ENCODE assay signal across 1 cellular context in the genomic region with DNA sequence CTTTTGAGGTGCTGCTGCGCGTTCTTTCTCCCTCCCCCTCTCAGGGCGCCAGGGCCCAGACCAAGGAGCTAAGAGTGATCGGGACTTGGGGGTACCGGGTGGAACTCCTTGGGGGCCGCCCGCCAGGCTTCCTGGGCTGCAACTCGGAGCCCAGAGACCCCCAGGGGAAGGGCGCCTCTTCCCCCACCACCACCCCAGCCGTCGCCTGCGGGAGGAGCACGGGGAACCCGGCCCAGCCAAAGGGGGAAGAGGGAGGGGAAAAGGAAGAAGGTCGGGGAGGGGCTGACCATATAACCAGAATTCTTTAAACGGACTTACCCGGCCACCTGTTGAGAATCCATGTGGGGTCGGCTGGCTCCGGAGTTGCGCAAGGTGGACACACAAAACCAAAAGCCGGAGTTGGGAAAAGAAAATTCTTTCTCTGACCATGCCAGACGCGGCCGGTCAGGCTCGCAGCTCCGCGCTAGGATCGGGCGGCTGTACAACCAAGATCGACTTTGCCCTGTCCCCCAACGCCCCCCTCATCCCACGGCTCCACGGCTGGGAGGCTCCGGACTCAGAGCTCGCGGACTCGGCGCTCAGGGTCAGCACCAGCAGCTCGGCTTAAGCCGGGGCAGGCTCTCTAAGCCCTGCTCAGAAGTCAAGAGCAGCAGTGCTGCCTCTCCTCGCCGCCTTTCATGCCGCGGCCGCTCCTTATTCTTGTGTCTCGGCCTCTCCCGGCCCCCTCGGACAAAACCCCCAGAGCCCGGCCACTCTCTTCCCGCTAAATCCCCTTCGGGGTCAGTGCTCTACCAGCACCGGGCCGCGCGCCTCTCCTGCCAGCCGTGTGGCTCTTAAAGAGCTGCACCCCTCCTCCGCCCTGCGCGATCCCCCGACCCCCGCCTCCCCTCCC.
A peak's percentile ranks its signal among the peaks of the same experiment; 100 is the strongest.
TF ChIP-seq lines count a peak whose summit lies in the region.

No MANE protein-coding gene starts in this region.

TF ChIP-seq in HepG2, 621 proteins besides CTCF, POLR2A, EP300 and RAD21 (continued from another document and continues in another):
- TF ChIP-seq, protein P1, sequence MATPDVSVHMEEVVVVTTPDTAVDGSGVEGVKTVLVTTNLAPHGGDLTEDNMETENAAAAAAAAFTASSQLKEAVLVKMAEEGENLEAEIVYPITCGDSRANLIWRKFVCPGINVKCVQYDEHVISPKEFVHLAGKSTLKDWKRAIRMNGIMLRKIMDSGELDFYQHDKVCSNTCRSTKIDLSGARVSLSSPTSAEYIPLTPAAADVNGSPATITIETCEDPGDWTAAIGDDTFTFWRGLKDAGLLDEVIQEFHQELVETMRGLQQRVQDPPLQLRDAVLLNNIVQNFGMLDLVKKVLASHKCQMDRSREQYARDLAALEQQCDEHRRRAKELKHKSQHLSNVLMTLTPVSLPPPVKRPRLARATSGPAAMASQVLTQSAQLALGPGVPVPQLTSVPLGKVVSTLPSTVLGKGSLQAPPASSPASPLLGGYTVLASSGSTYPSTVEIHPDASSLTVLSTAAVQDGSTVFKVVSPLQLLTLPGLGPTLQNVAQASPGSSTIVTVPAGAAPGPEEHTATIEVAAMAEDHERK (CRISPR knock-in tag; IDR thresholded peaks at IDR 0.05; ENCODE audit: low read depth): no peak
- no peak for TF ChIP-seq REPIN1 (CRISPR knock-in tag; IDR thresholded peaks at IDR 0.05; ENCODE audit: borderline replicate concordance, low read depth)
- no peak for TF ChIP-seq ZNF615 (CRISPR knock-in tag; IDR thresholded peaks at IDR 0.05; ENCODE audit: borderline replicate concordance)
- no peak for TF ChIP-seq CHD2 (IDR thresholded peaks at IDR 0.05; ENCODE audit: low read depth, low read length)
- no peak for TF ChIP-seq ZNF713 (CRISPR knock-in tag; IDR thresholded peaks at IDR 0.05)
- peak; percentile 54; the same call in 1 of the 2 replicates for TF ChIP-seq ZNF292 (CRISPR knock-in tag; IDR thresholded peaks at IDR 0.05; ENCODE audit: borderline replicate concordance, low read depth)
- peak; percentile 65 for TF ChIP-seq CEBPB (IDR thresholded peaks at IDR 0.05; ENCODE audit: borderline replicate concordance, low read depth, low read length)
- TF ChIP-seq HDAC1 (CRISPR knock-in tag; IDR thresholded peaks at IDR 0.05): peak; percentile 26; the same call in 1 of the 2 replicates
- TF ChIP-seq MTA1 (CRISPR knock-in tag; IDR thresholded peaks at IDR 0.05; ENCODE audit: borderline replicate concordance): peak; percentile 60; the same call in 1 of the 2 replicates
- TF ChIP-seq, protein P2, sequence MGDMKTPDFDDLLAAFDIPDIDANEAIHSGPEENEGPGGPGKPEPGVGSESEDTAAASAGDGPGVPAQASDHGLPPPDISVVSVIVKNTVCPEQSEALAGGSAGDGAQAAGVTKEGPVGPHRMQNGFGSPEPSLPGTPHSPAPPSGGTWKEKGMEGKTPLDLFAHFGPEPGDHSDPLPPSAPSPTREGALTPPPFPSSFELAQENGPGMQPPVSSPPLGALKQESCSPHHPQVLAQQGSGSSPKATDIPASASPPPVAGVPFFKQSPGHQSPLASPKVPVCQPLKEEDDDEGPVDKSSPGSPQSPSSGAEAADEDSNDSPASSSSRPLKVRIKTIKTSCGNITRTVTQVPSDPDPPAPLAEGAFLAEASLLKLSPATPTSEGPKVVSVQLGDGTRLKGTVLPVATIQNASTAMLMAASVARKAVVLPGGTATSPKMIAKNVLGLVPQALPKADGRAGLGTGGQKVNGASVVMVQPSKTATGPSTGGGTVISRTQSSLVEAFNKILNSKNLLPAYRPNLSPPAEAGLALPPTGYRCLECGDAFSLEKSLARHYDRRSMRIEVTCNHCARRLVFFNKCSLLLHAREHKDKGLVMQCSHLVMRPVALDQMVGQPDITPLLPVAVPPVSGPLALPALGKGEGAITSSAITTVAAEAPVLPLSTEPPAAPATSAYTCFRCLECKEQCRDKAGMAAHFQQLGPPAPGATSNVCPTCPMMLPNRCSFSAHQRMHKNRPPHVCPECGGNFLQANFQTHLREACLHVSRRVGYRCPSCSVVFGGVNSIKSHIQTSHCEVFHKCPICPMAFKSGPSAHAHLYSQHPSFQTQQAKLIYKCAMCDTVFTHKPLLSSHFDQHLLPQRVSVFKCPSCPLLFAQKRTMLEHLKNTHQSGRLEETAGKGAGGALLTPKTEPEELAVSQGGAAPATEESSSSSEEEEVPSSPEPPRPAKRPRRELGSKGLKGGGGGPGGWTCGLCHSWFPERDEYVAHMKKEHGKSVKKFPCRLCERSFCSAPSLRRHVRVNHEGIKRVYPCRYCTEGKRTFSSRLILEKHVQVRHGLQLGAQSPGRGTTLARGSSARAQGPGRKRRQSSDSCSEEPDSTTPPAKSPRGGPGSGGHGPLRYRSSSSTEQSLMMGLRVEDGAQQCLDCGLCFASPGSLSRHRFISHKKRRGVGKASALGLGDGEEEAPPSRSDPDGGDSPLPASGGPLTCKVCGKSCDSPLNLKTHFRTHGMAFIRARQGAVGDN (CRISPR knock-in tag; IDR thresholded peaks at IDR 0.05): peak; percentile 53; the same call in 1 of the 2 replicates
- TF ChIP-seq ZBTB38 (CRISPR knock-in tag; IDR thresholded peaks at IDR 0.05): no peak
- no peak for TF ChIP-seq ZNF709 (CRISPR knock-in tag; IDR thresholded peaks at IDR 0.05)
- no peak for TF ChIP-seq IKZF1 (IDR thresholded peaks at IDR 0.05)
- TF ChIP-seq ZNF790 (CRISPR knock-in tag; IDR thresholded peaks at IDR 0.05; ENCODE audit: borderline replicate concordance): no peak
- peak; percentile 26 for TF ChIP-seq XRCC5 (optimal IDR thresholded peaks at IDR 0.05; ENCODE audit: low read length)
- TF ChIP-seq, protein P3, sequence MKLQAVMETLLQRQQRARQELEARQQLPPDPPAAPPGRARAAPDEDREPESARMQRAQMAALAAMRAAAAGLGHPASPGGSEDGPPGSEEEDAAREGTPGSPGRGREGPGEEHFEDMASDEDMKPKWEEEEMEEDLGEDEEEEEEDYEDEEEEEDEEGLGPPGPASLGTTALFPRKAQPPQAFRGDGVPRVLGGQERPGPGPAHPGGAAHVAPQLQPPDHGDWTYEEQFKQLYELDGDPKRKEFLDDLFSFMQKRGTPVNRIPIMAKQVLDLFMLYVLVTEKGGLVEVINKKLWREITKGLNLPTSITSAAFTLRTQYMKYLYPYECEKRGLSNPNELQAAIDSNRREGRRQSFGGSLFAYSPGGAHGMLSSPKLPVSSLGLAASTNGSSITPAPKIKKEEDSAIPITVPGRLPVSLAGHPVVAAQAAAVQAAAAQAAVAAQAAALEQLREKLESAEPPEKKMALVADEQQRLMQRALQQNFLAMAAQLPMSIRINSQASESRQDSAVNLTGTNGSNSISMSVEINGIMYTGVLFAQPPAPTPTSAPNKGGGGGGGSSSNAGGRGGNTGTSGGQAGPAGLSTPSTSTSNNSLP (IDR thresholded peaks at IDR 0.05; ENCODE audit: low read depth, low read length): no peak
- no peak for TF ChIP-seq MXI1 (IDR thresholded peaks at IDR 0.05; ENCODE audit: borderline replicate concordance, low read depth, low read length)
- TF ChIP-seq ZNF367 (CRISPR knock-in tag; IDR thresholded peaks at IDR 0.05; ENCODE audit: borderline replicate concordance): no peak
- no peak for TF ChIP-seq ZNF235 (CRISPR knock-in tag; IDR thresholded peaks at IDR 0.05; ENCODE audit: borderline replicate concordance)
- TF ChIP-seq, protein P4, sequence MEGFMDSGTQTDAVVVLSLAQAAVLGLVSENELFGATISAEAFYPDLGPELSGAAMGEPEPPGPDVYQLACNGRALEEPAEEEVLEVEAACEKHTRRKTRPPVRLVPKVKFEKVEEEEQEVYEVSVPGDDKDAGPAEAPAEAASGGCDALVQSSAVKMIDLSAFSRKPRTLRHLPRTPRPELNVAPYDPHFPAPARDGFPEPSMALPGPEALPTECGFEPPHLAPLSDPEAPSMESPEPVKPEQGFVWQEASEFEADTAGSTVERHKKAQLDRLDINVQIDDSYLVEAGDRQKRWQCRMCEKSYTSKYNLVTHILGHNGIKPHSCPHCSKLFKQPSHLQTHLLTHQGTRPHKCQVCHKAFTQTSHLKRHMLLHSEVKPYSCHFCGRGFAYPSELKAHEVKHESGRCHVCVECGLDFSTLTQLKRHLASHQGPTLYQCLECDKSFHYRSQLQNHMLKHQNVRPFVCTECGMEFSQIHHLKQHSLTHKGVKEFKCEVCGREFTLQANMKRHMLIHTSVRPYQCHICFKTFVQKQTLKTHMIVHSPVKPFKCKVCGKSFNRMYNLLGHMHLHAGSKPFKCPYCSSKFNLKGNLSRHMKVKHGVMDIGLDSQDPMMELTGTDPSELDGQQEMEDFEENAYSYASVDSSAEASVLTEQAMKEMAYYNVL (CRISPR knock-in tag; IDR thresholded peaks at IDR 0.05; ENCODE audit: borderline replicate concordance): no peak
- TF ChIP-seq, protein P5, sequence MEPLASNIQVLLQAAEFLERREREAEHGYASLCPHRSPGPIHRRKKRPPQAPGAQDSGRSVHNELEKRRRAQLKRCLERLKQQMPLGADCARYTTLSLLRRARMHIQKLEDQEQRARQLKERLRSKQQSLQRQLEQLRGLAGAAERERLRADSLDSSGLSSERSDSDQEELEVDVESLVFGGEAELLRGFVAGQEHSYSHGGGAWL (CRISPR knock-in tag; IDR thresholded peaks at IDR 0.05): no peak
- TF ChIP-seq ZNF878 (CRISPR knock-in tag; IDR thresholded peaks at IDR 0.05): no peak
- no peak for TF ChIP-seq YEATS2 (CRISPR knock-in tag; IDR thresholded peaks at IDR 0.05; ENCODE audit: borderline replicate concordance)
- TF ChIP-seq SAP130 (CRISPR knock-in tag; IDR thresholded peaks at IDR 0.05; ENCODE audit: low read depth): no peak
- TF ChIP-seq, protein P6, sequence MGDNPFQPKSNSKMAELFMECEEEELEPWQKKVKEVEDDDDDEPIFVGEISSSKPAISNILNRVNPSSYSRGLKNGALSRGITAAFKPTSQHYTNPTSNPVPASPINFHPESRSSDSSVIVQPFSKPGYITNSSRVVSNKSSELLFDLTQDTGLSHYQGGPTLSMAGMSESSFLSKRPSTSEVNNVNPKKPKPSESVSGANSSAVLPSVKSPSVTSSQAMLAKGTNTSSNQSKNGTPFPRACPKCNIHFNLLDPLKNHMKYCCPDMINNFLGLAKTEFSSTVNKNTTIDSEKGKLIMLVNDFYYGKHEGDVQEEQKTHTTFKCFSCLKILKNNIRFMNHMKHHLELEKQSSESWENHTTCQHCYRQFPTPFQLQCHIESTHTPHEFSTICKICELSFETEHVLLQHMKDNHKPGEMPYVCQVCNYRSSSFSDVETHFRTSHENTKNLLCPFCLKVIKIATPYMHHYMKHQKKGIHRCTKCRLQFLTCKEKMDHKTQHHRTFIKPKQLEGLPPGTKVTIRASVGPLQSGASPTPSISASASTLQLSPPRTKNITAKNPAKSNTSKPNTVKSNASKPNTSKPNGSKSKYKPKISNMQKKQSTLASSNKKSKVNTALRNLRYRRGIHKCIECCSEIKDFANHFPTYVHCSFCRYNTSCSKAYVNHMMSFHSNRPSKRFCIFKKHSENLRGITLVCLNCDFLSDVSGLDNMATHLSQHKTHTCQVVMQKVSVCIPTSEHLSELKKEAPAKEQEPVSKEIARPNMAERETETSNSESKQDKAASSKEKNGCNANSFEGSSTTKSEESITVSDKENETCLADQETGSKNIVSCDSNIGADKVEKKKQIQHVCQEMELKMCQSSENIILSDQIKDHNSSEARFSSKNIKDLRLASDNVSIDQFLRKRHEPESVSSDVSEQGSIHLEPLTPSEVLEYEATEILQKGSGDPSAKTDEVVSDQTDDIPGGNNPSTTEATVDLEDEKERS (CRISPR knock-in tag; IDR thresholded peaks at IDR 0.05): no peak
- no peak for TF ChIP-seq ZBTB20 (CRISPR knock-in tag; IDR thresholded peaks at IDR 0.05; ENCODE audit: borderline replicate concordance, low read depth)
- TF ChIP-seq PRMT3 (CRISPR knock-in tag; IDR thresholded peaks at IDR 0.05; ENCODE audit: borderline replicate concordance, low read depth): no peak
- TF ChIP-seq ZNF510 (CRISPR knock-in tag; IDR thresholded peaks at IDR 0.05; ENCODE audit: low read depth): no peak
- peak; percentile 41; the same call in 1 of the 2 replicates for TF ChIP-seq CEBPG (CRISPR knock-in tag; IDR thresholded peaks at IDR 0.05)
- no peak for TF ChIP-seq ZIK1 (CRISPR knock-in tag; IDR thresholded peaks at IDR 0.05; ENCODE audit: borderline replicate concordance, low read depth)
- TF ChIP-seq BHLHE40 (IDR thresholded peaks at IDR 0.05; ENCODE audit: low read length): no peak
- TF ChIP-seq HNF4A (CRISPR knock-in tag; IDR thresholded peaks at IDR 0.05): peak; percentile 74
- TF ChIP-seq ZNF772 (CRISPR knock-in tag; IDR thresholded peaks at IDR 0.05): no peak
- peak; percentile 86 for TF ChIP-seq ZNF441 (CRISPR knock-in tag; IDR thresholded peaks at IDR 0.05; ENCODE audit: borderline replicate concordance)
- TF ChIP-seq ZNF451 (CRISPR knock-in tag; IDR thresholded peaks at IDR 0.05): no peak
- TF ChIP-seq HNF4G (IDR thresholded peaks at IDR 0.05; ENCODE audit: borderline replicate concordance, low read depth, low read length): peak; percentile 74
- TF ChIP-seq HNF4G (CRISPR knock-in tag; IDR thresholded peaks at IDR 0.05; ENCODE audit: borderline replicate concordance, low read depth): no peak
- TF ChIP-seq MAF1 (CRISPR knock-in tag; IDR thresholded peaks at IDR 0.05; ENCODE audit: borderline replicate concordance): no peak
- TF ChIP-seq ATAD3A (CRISPR knock-in tag; IDR thresholded peaks at IDR 0.05): no peak
- no peak for TF ChIP-seq ZNF83 (CRISPR knock-in tag; IDR thresholded peaks at IDR 0.05; ENCODE audit: borderline replicate concordance)
- TF ChIP-seq ZSCAN21 (CRISPR knock-in tag; IDR thresholded peaks at IDR 0.05; ENCODE audit: borderline replicate concordance): no peak
- TF ChIP-seq PLRG1 (conservative IDR thresholded peaks at IDR 0.05): no peak
- peak; percentile 37 for TF ChIP-seq HNRNPK (IDR thresholded peaks at IDR 0.05; ENCODE audit: low read depth, low read length, poor library complexity, severe bottlenecking)
- TF ChIP-seq, protein P7, sequence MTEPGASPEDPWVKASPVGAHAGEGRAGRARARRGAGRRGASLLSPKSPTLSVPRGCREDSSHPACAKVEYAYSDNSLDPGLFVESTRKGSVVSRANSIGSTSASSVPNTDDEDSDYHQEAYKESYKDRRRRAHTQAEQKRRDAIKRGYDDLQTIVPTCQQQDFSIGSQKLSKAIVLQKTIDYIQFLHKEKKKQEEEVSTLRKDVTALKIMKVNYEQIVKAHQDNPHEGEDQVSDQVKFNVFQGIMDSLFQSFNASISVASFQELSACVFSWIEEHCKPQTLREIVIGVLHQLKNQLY (CRISPR knock-in tag; IDR thresholded peaks at IDR 0.05): no peak
- TF ChIP-seq HDAC6 (IDR thresholded peaks at IDR 0.05; ENCODE audit: low read depth, low read length): no peak
- TF ChIP-seq KLF9 (CRISPR knock-in tag; IDR thresholded peaks at IDR 0.05; ENCODE audit: low read depth): no peak
- TF ChIP-seq SOX5 (CRISPR knock-in tag; IDR thresholded peaks at IDR 0.05; ENCODE audit: borderline replicate concordance): no peak
- TF ChIP-seq, protein P8, sequence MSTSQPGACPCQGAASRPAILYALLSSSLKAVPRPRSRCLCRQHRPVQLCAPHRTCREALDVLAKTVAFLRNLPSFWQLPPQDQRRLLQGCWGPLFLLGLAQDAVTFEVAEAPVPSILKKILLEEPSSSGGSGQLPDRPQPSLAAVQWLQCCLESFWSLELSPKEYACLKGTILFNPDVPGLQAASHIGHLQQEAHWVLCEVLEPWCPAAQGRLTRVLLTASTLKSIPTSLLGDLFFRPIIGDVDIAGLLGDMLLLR (CRISPR knock-in tag; IDR thresholded peaks at IDR 0.05): no peak
- no peak for TF ChIP-seq ZNF619 (CRISPR knock-in tag; IDR thresholded peaks at IDR 0.05)
- no peak for TF ChIP-seq CBX5 (CRISPR knock-in tag; IDR thresholded peaks at IDR 0.05; ENCODE audit: borderline replicate concordance)
- TF ChIP-seq AHR (CRISPR knock-in tag; IDR thresholded peaks at IDR 0.05): no peak
- TF ChIP-seq FOXC1 (CRISPR knock-in tag; IDR thresholded peaks at IDR 0.05; ENCODE audit: borderline replicate concordance): no peak
- no peak for TF ChIP-seq ZNF563 (CRISPR knock-in tag; IDR thresholded peaks at IDR 0.05)
- peak; percentile 26; the same call in 1 of the 2 replicates for TF ChIP-seq GABPB1 (CRISPR knock-in tag; IDR thresholded peaks at IDR 0.05)
- TF ChIP-seq ZNF263 (CRISPR knock-in tag; IDR thresholded peaks at IDR 0.05): peak; percentile 81
- no peak for TF ChIP-seq MZF1 (CRISPR knock-in tag; IDR thresholded peaks at IDR 0.05; ENCODE audit: borderline replicate concordance)
